ENCODE assay signal across 17 cellular contexts in the genomic region with DNA sequence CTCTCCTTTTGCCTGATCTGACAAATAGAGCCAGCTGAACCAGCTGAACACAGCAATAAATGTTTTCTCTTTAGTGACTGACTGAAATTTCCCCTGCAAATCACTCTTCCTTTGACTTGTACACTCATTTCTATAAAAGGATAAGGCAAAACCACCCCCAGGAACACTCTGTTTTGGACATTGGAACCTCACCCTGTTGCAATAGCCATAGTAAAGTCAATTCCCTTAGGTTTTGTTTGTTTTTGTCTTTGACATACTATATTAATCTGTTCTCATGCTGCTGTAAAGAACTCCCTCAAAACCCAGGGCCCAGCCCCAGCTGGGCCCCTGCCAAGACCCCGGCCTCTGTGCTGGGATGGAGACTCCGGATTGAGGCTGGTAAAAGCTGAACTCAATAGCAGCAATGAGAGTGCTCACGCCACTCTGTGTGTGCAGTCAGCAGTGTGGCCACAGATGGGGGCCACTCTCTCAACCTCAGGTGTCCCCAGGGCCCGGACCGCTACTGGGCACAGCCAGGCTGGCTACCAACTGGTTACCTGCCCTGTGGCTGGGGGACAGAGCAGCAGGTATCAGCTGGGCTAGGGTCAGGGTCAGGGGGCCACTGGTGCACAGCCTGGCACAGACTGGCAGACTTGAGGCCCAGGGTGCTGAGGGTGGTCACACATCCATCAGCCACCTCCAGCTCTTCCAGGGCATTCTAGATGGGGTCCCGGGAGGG.
DNase-seq lines count a peak whose midpoint lies in the region; ATAC-seq and TF ChIP-seq lines count a peak whose summit lies in the region.
"Had no signal": no experiment of that assay in that cellular context is flagged by ENCODE, and none has a peak within 500 bp of the region (broad histone marks: within the 10 kb centered on the region; RNA-seq: fewer than 3 reads in every experiment).

No MANE protein-coding gene starts in this region.

- H3K27me3 ChIP-seq in GM23338 (ENCODE audit: insufficient read depth) (no peaks in the 10 kb centered on the region), SU-DHL-6 (ENCODE audit: low read length) (no peaks in the 10 kb centered on the region), right lobe of liver (no peaks in the 10 kb centered on the region)
- H3K27me3 ChIP-seq: Peyer's patch had no signal

- H3K9me3 Mint-ChIP-seq in GM23338, result no peaks in the 10 kb centered on the region
- peaks cover 8% of the 10 kb centered on the region for H3K9me3 Mint-ChIP-seq in stimulated activated effector memory CD8-positive, alpha-beta T cell treated with anti-CD3 and anti-CD28 coated beads, Interleukin-12 subunit alpha, Interleukin-12 subunit beta, amount 100 ng/mL, for 72 hours

- H3K4me1 ChIP-seq in GM23338 (ENCODE audit: insufficient read depth) (no peaks in the 10 kb centered on the region), right lobe of liver (peaks cover 0 to 10% (median 0%) of the 10 kb centered on the region in 4 donors)
- H3K4me1 ChIP-seq: Peyer's patch had no signal

- TF ChIP-seq CTCF in GM23338 (conservative IDR thresholded peaks at IDR 0.05; ENCODE audit: low read depth in 2 of 2) (no peak), SU-DHL-6 (IDR thresholded peaks at IDR 0.05; ENCODE audit: insufficient read depth, low read length, poor library complexity, severe bottlenecking) (no peak), right lobe of liver (IDR thresholded peaks at IDR 0.05) (no peak)

- H3K4me1 Mint-ChIP-seq in GM23338, result no peaks in the 10 kb centered on the region
- no peaks in the 10 kb centered on the region for H3K4me1 Mint-ChIP-seq in stimulated activated effector memory CD8-positive, alpha-beta T cell treated with anti-CD3 and anti-CD28 coated beads, Interleukin-12 subunit alpha, Interleukin-12 subunit beta, amount 100 ng/mL, for 72 hours

- no peak overlapping the region for H3K4me2 ChIP-seq in GM23338
- no peak overlapping the region for H3K4me2 ChIP-seq in SU-DHL-6 (ENCODE audit: low read depth, low read length, poor library complexity, severe bottlenecking)
- H3K4me2 ChIP-seq: KMS-11 had no signal

- no peak for DNase-seq in GM23338 (ENCODE audit: low spot score)
- peak; percentile 14 to 53 (median 44) for DNase-seq in right lobe of liver
- DNase-seq in stimulated activated effector memory CD8-positive, alpha-beta T cell treated with anti-CD3 and anti-CD28 coated beads, Interleukin-12 subunit alpha, Interleukin-12 subunit beta, amount 100 ng/mL, for 72 hours (ENCODE audit: low spot score in 2 of 2), result no peak
- DNase-seq in NK-92 (lab: John Stamatoyannopoulos, UW; ENCODE audit: unreplicated experiment), result no peak
- no peak for DNase-seq in substantia nigra (lab: John Stamatoyannopoulos, UW)
- DNase-seq in NCI-H2107 (lab: John Stamatoyannopoulos, UW), result no peak
- DNase-seq: C1 segment of cervical spinal cord, GDM1, NCI-H1048, NCI-H146, NCI-H2081, NCI-H510A treated with DMSO at 0.1 percent for 48 hours, Peyer's patch, SHP77 treated with DMSO at 0.1 percent for 48 hours had no signal

- no peak overlapping the region for H3K27ac ChIP-seq in GM23338 (ENCODE audit: low read depth)
- no peak overlapping the region for H3K27ac ChIP-seq in SU-DHL-6 (ENCODE audit: low read depth, low read length)
- peak overlapping the region in 2 of 3 donors; percentile 43 to 44 for H3K27ac ChIP-seq in right lobe of liver
- no peak overlapping the region for H3K27ac ChIP-seq in substantia nigra (ENCODE audit: low read depth, low read length, poor library complexity, severe bottlenecking)
- H3K27ac ChIP-seq: KMS-11, Peyer's patch had no signal

- H3K4me3 ChIP-seq in GM23338 (no peak overlapping the region), SU-DHL-6 (ENCODE audit: insufficient read depth, low read length, poor library complexity, severe bottlenecking) (no peak overlapping the region), right lobe of liver (no peak overlapping the region)
- H3K4me3 ChIP-seq: GM12878, Peyer's patch had no signal

- H3K79me2 ChIP-seq in GM23338 (replicated peaks; ENCODE audit: insufficient read depth), result no peaks in the 10 kb centered on the region
- no peaks in the 10 kb centered on the region for H3K79me2 ChIP-seq in SU-DHL-6 (ENCODE audit: insufficient read depth, low read length)

- H3K27me3 Mint-ChIP-seq in GM23338 (ENCODE audit: insufficient read depth, low read depth, poor library complexity), result no peaks in the 10 kb centered on the region

- H3K9me3 ChIP-seq in SU-DHL-6 (ENCODE audit: insufficient read depth, low read length) (no peaks in the 10 kb centered on the region), right lobe of liver (no peaks in the 10 kb centered on the region)
- H3K9me3 ChIP-seq: Peyer's patch had no signal

- 20% methylated on average over 1 of the region's 6 CpGs for WGBS in right lobe of liver (ENCODE audit: insufficient coverage, low coverage, low lambda C conversion rate, missing lambda C conversion rate)

- no peak overlapping the region for H3K9ac ChIP-seq in SU-DHL-6 (ENCODE audit: low read length)
- H3K9ac ChIP-seq: KMS-11 had no signal

- no peaks in the 10 kb centered on the region for H3K9me2 ChIP-seq in GM23338 (ENCODE audit: insufficient read depth)
- H3K9me2 ChIP-seq in SU-DHL-6 (replicated peaks; ENCODE audit: insufficient read depth, low read length), result no peaks in the 10 kb centered on the region

- H3F3A ChIP-seq in GM23338 (replicated peaks; ENCODE audit: low read depth), result no peaks in the 10 kb centered on the region
- H3F3A ChIP-seq in SU-DHL-6 (ENCODE audit: insufficient read depth), result no peaks in the 10 kb centered on the region

- H3K36me3 ChIP-seq in GM23338 (ENCODE audit: insufficient read depth), result no peaks in the 10 kb centered on the region
- no peaks in the 10 kb centered on the region for H3K36me3 ChIP-seq in SU-DHL-6 (ENCODE audit: low read length)
- H3K36me3 ChIP-seq in right lobe of liver, result no peaks in the 10 kb centered on the region
- H3K36me3 ChIP-seq: Peyer's patch had no signal

- TF ChIP-seq POLR2A in right lobe of liver (IDR thresholded peaks at IDR 0.05), result no peak

- H3K27ac Mint-ChIP-seq in GM23338, result peak overlapping the region; percentile 36; the same call in 1 of the 2 replicates
- H3K27ac Mint-ChIP-seq in stimulated activated effector memory CD8-positive, alpha-beta T cell treated with anti-CD3 and anti-CD28 coated beads, Interleukin-12 subunit alpha, Interleukin-12 subunit beta, amount 100 ng/mL, for 72 hours, result no peak overlapping the region

- no peaks in the 10 kb centered on the region for H3K36me3 Mint-ChIP-seq in GM23338 (ENCODE audit: low read depth)
- no peaks in the 10 kb centered on the region for H3K36me3 Mint-ChIP-seq in stimulated activated effector memory CD8-positive, alpha-beta T cell treated with anti-CD3 and anti-CD28 coated beads, Interleukin-12 subunit alpha, Interleukin-12 subunit beta, amount 100 ng/mL, for 72 hours

- H2AFZ ChIP-seq in GM23338, result no peak overlapping the region
- H2AFZ ChIP-seq in SU-DHL-6 (ENCODE audit: low read depth, low read length, severe bottlenecking), result peak overlapping the region; percentile 5

- ATAC-seq in GM23338 (no peak), right lobe of liver (peak; percentile 89 to 97 (median 96))
- ATAC-seq in stimulated activated effector memory CD8-positive, alpha-beta T cell treated with anti-CD3 and anti-CD28 coated beads, Interleukin-12 subunit alpha, Interleukin-12 subunit beta, amount 100 ng/mL, for 72 hours, result peak; percentile 28
- ATAC-seq: GM12878 had no signal

- H4K20me1 ChIP-seq in GM23338 (replicated peaks; ENCODE audit: insufficient read depth) (no peaks in the 10 kb centered on the region), SU-DHL-6 (ENCODE audit: low read depth, low read length) (no peaks in the 10 kb centered on the region)

- intact Hi-C loops in right lobe of liver (cut with DNase I), result no loop called here

- no peak overlapping the region for H3K4me3 Mint-ChIP-seq in GM23338
- no peak overlapping the region for H3K4me3 Mint-ChIP-seq in stimulated activated effector memory CD8-positive, alpha-beta T cell treated with anti-CD3 and anti-CD28 coated beads, Interleukin-12 subunit alpha, Interleukin-12 subunit beta, amount 100 ng/mL, for 72 hours

TF ChIP-seq in GM23338, 12 proteins besides CTCF, POLR2A, EP300 and RAD21 (continues in another document):
- TF ChIP-seq CREB1 (CRISPR knock-in tag; IDR thresholded peaks at IDR 0.05; ENCODE audit: low read depth), result no peak
- no peak for TF ChIP-seq STAT1 (IDR thresholded peaks at IDR 0.05; ENCODE audit: unreplicated experiment)

Comparison
In these comparisons a context has a peak if more than half of its experiments do, and no peak if none do; other contexts are left out.
1. DNase-seq: peak in right lobe of liver (3 of 3); none in GM23338 (single experiment), stimulated activated effector memory CD8-positive, alpha-beta T cell treated with anti-CD3 and anti-CD28 coated beads, Interleukin-12 subunit alpha, Interleukin-12 subunit beta, amount 100 ng/mL, for 72 hours (0 of 2), NK-92 (single experiment), substantia nigra (0 of 49) and NCI-H2107 (single experiment).
2. H3K27ac ChIP-seq: peak in right lobe of liver (2 of 3); none in GM23338 (single experiment), SU-DHL-6 (single experiment) and substantia nigra (single experiment).